Comparison of ENCODE assay signal across 26 cellular contexts in the genomic region with DNA sequence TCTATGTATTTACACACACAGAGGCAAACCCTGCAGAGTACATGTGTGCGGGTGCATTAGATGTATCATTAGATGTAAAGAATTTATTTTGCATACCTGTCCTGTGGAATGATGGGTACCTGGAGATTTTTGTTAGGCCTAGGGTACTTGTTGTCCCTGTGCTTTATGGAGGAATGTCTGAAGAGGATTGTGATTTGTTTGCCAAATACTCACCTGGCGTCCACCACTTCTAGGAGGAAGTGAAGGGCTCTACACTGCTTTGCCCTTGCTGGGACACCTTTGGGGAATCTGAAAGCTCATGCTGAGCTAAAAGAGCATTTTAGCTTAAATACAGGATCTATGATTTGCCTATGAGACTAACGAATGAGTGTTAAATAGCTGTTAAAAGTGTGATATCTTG.
"Had no signal": no experiment of that assay in that cellular context is flagged by ENCODE, and none has a peak within 500 bp of the region (broad histone marks: within the 10 kb centered on the region; RNA-seq: fewer than 3 reads in every experiment).

No MANE protein-coding gene starts in this region.

- H3K4me3 ChIP-seq: heart left ventricle, pancreas, prostate gland, skin epidermis, stomach, testis, tibial artery, vagina had no signal

- DNase-seq: heart left ventricle; hypothalamus; immature natural killer cell; kidney; left ventricle myocardium superior; midbrain; naive thymus-derived CD8-positive, alpha-beta T cell; nucleus accumbens; pancreas; posterior cingulate gyrus; retina; right cardiac atrium; stimulated activated CD4-positive, alpha-beta T cell treated with anti-CD3 and anti-CD28 coated beads, Interleukin-12 subunit alpha, Interleukin-12 subunit beta, amount 100 ng/mL, for 4 hours; stimulated activated CD4-positive, alpha-beta T cell treated with anti-CD3 and anti-CD28 coated beads, Interleukin-15, amount 100 ng/mL, for 24 hours; stimulated activated CD4-positive, alpha-beta T cell treated with anti-CD3 and anti-CD28 coated beads, Interleukin-2, amount 100 ng/mL, for 24 hours; stimulated activated CD4-positive, alpha-beta T cell treated with anti-CD3 and anti-CD28 coated beads, Interleukin-4, amount 100 ng/mL, for 1 hour; stimulated activated naive B cell treated with anti-CD40 and anti-IgM and Interleukin-4, amounts not matched to agents 10 μg/mL and 1 μg/mL and 100 μg/mL, for 72 hours; stimulated activated naive CD8-positive, alpha-beta T cell treated with anti-CD3 and anti-CD28 coated beads, Interleukin-15, Interleukin-2, amounts not matched to agents 100 U/mL and 50 U/mL, for 24 hours; stomach; testis; tibial artery; trophoblast cell had no signal

- H3K27ac ChIP-seq: heart left ventricle, pancreas, prostate gland, skin epidermis, stomach, testis, tibial artery, vagina had no signal

- H3K4me1 ChIP-seq: heart left ventricle, pancreas, prostate gland, stomach, testis, tibial artery, vagina had no signal

- H3K36me3 ChIP-seq: heart left ventricle, pancreas, prostate gland, stomach, tibial artery, vagina had no signal

- H3K9me3 ChIP-seq: pancreas, prostate gland, testis, tibial artery, vagina had no signal

- ATAC-seq: heart left ventricle; left ventricle myocardium superior; naive thymus-derived CD8-positive, alpha-beta T cell; pancreas; right cardiac atrium; sciatic nerve; stimulated activated naive B cell treated with anti-CD40 and anti-IgM and Interleukin-4, amounts not matched to agents 10 μg/mL and 1 μg/mL and 100 μg/mL, for 72 hours; stimulated activated naive CD8-positive, alpha-beta T cell treated with anti-CD3 and anti-CD28 coated beads, Interleukin-15, Interleukin-2, amounts not matched to agents 100 U/mL and 50 U/mL, for 24 hours had no signal

- H3K27me3 ChIP-seq: heart left ventricle, pancreas, stomach, testis, tibial artery, vagina had no signal
